In the genomic region with DNA sequence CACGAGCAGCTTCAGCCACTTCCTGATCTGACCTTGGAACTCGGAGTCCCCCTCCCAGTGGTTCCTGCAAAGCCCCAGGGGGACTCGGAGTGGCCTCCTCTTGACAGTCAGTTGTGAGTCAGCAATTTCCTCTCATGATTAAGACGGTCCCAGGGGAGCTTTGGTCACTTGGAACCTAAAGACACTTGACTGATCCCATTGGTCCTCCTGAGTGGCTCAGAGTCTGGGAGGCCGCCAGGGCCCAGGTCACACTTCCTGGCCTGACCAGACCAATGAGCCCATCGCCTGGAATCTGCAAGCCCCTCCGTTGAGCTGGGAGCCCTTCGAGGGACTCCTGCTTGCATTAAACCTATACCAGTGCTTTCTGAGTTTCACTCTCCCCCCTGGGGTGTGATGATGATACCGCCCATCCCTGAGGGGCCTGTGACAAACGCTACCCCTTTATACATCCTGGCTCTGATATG, we compare ENCODE assay signal across 10 cellular contexts. TPM values are rescaled to one million over a fixed set of nuclear protein-coding genes. Genes with fewer than 3 reads are reported as not detected.
DNase-seq lines count a peak whose midpoint lies in the region; ATAC-seq, FAIRE-seq and TF ChIP-seq lines count a peak whose summit lies in the region.
"Had no signal": no experiment of that assay in that cellular context is flagged by ENCODE, and none has a peak within 500 bp of the region (broad histone marks: within the 10 kb centered on the region; RNA-seq: fewer than 3 reads in every experiment).

No MANE protein-coding gene starts in this region.

- no peaks in the 10 kb centered on the region for H4K20me1 ChIP-seq in smooth muscle cell (ENCODE audit: low read depth)

- H3K36me3 ChIP-seq in kidney (ENCODE audit: control insufficient read depth in 1 of 2, insufficient read depth in 2 of 2, low read length in 2 of 2) (no peaks in the 10 kb centered on the region), smooth muscle cell (ENCODE audit: low read depth) (no peaks in the 10 kb centered on the region)
- H3K36me3 ChIP-seq: esophagus muscularis mucosa, ovary had no signal

- H3K27ac ChIP-seq in kidney (ENCODE audit: low read depth in 2 of 2, low read length in 2 of 2), result no peak overlapping the region
- no peak overlapping the region for H3K27ac ChIP-seq in smooth muscle cell (ENCODE audit: low read depth)
- H3K27ac ChIP-seq: esophagus muscularis mucosa, ovary had no signal

- no peak for FAIRE-seq in kidney (lab: Jason Lieb, UNC)

- intact Hi-C loops in kidney (cut with DNase I), result no loop called here

- no peak overlapping the region for H2AFZ ChIP-seq in smooth muscle cell (ENCODE audit: low read depth)

- no peaks in the 10 kb centered on the region for H3F3A ChIP-seq in smooth muscle cell (ENCODE audit: low read depth)

- TF ChIP-seq CTCF in kidney (IDR thresholded peaks at IDR 0.05; ENCODE audit: borderline replicate concordance, extremely low read depth, insufficient read depth), result no peak
- TF ChIP-seq CTCF in smooth muscle cell (IDR thresholded peaks at IDR 0.05; ENCODE audit: borderline replicate concordance, insufficient read depth, poor library complexity, severe bottlenecking), result no peak

- peaks cover 20% of the 10 kb centered on the region for H3K27me3 ChIP-seq in smooth muscle cell (ENCODE audit: low read depth)
- H3K27me3 ChIP-seq: ovary had no signal

- H3K4me3 ChIP-seq in kidney (ENCODE audit: low read length in 2 of 2), result no peak overlapping the region
- H3K4me3 ChIP-seq in smooth muscle cell, result no peak overlapping the region
- H3K4me3 ChIP-seq: esophagus muscularis mucosa, ovary had no signal

- DNase-seq in NCI-H460 (ENCODE audit: extremely low read depth, low read depth) (peak; percentile 72), kidney (peak; percentile 68), NCI-H128 (lab: John Stamatoyannopoulos, UW; ENCODE audit: unreplicated experiment) (no peak), HCEC 1CT (no peak), NCI-H1092 (lab: John Stamatoyannopoulos, UW) (no peak), smooth muscle cell (lab: John Stamatoyannopoulos, UW; ENCODE audit: unreplicated experiment) (no peak)
- DNase-seq: ovary had no signal

- no peaks in the 10 kb centered on the region for H3K79me2 ChIP-seq in smooth muscle cell (ENCODE audit: low read depth)

- no peaks in the 10 kb centered on the region for H3K9me3 ChIP-seq in kidney (ENCODE audit: control insufficient read depth in 1 of 2, low read length in 2 of 2)
- no peaks in the 10 kb centered on the region for H3K9me3 ChIP-seq in smooth muscle cell (replicated peaks; ENCODE audit: low read depth)
- H3K9me3 ChIP-seq: esophagus muscularis mucosa, ovary had no signal

- WGBS in smooth muscle cell (ENCODE audit: low lambda C conversion rate), result 46% methylated on average over 9 of the region's 10 CpGs

- no peak overlapping the region for H3K9ac ChIP-seq in kidney (ENCODE audit: low read length in 2 of 2)
- no peak overlapping the region for H3K9ac ChIP-seq in smooth muscle cell (ENCODE audit: low read depth)

- peak; percentile 67 for ATAC-seq in GM18502 (IDR thresholded peaks at IDR 0.05; ENCODE audit: poor library complexity, unreplicated experiment)
- ATAC-seq in GM21825 (IDR thresholded peaks at IDR 0.05; ENCODE audit: unreplicated experiment), result peak; percentile 78

- H3K4me1 ChIP-seq in kidney (ENCODE audit: control insufficient read depth in 1 of 2, insufficient read depth in 1 of 2, low read depth in 1 of 2, low read length in 2 of 2), result peaks cover 2 to 8% of the 10 kb centered on the region in 2 donors
- no peaks in the 10 kb centered on the region for H3K4me1 ChIP-seq in smooth muscle cell (ENCODE audit: low read depth)

- H3K4me2 ChIP-seq in smooth muscle cell, result no peak overlapping the region

RNA-seq across cellular contexts. Expression of gene TSPAN17, which starts 29.1 kb away (rescaled TPM):
- total RNA-seq in NCI-H460 (2014; rRNA removed; shearing (Covaris generic)), result 25.0 and 33.8 TPM in 2 replicates
- 61.2 and 69.5 TPM in 2 replicates for polyA plus RNA-seq in NCI-H460 (2014; cell fraction: nucleus; rRNA removed)
- total RNA-seq in kidney, result 34.3 TPM
- 32.1 TPM for polyA plus RNA-seq in kidney (ENCODE audit: insufficient read depth, low read depth, low replicate concordance)
- 31.0 and 35.9 TPM in 2 replicates for total RNA-seq in smooth muscle cell
- 29.7 and 34.4 TPM in 2 replicates for polyA plus RNA-seq in smooth muscle cell

RNA-seq across cellular contexts. Expression of gene EIF4E1B, which starts 45.9 kb away (rescaled TPM):
- not detected in 2 replicates for total RNA-seq in NCI-H460 (2014; rRNA removed; shearing (Covaris generic))
- not detected in 2 replicates for polyA plus RNA-seq in NCI-H460 (2014; cell fraction: nucleus; rRNA removed)
- total RNA-seq in kidney (not detected), smooth muscle cell (not detected in 2 replicates)
- polyA plus RNA-seq in kidney (ENCODE audit: insufficient read depth, low read depth, low replicate concordance) (not detected), smooth muscle cell (not detected in 2 replicates)
- total RNA-seq: esophagus muscularis mucosa, ovary had no signal

RNA-seq across cellular contexts. Expression of gene SNCB, which starts 46.1 kb away (rescaled TPM):
- 0.10 TPM in 1 of 2 replicates, not detected in the other for total RNA-seq in NCI-H460 (2014; rRNA removed; shearing (Covaris generic))
- 0.61 TPM in 1 of 2 replicates, not detected in the other for polyA plus RNA-seq in NCI-H460 (2014; cell fraction: nucleus; rRNA removed)
- total RNA-seq in kidney, result not detected
- polyA plus RNA-seq in kidney (ENCODE audit: insufficient read depth, low read depth, low replicate concordance), result not detected
- total RNA-seq in smooth muscle cell, result 0.45 TPM in 1 of 2 replicates, not detected in the other
- polyA plus RNA-seq in smooth muscle cell, result 0.55 and 0.71 TPM in 2 replicates
- total RNA-seq: esophagus muscularis mucosa, ovary had no signal

Comparison
In these comparisons a context has a peak if more than half of its experiments do, and no peak if none do; other contexts are left out.
1. DNase-seq: peak in NCI-H460 (single experiment) and kidney (single experiment); none in NCI-H128 (single experiment), HCEC 1CT (single experiment), NCI-H1092 (single experiment) and smooth muscle cell (single experiment).